Comparison of ENCODE assay signal across 18 cellular contexts in the genomic region with DNA sequence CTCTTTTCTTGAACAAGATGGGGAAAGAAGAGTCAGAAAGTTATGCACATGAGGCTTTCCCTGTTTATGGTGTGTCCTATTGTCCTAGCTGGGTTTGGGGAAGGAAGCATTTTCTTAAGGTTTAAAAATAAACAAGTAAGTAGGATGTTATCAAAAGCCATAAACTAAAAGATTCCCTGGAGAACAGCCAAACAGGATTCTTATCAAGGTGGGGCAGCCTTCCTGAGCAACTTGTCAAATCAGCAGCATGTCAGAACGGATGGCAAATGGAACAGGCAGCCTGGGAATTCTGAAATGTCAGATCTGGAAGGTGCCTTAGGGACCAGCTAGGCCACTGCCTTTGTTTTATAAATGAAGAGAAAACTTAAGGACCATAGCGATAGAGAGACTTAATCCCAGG.
"Had no signal": no experiment of that assay in that cellular context is flagged by ENCODE, and none has a peak within 500 bp of the region (broad histone marks: within the 10 kb centered on the region; RNA-seq: fewer than 3 reads in every experiment).

No MANE protein-coding gene starts in this region.

- ATAC-seq: activated CD8-positive, alpha-beta T cell treated with anti-CD3 and anti-CD28 coated beads, Interleukin-2, amount 10 ng/mL, durations not matched to agents 7 days and 5 days; activated T-cell treated with anti-CD3 and anti-CD28 coated beads, Interleukin-2, amount 50 U/mL, for 4 hours; body of pancreas; naive thymus-derived CD8-positive, alpha-beta T cell; stimulated activated naive CD8-positive, alpha-beta T cell treated with anti-CD3 and anti-CD28 coated beads, Interleukin-15, Interleukin-2, amounts not matched to agents 100 U/mL and 50 U/mL, for 24 hours had no signal

- H3K27ac Mint-ChIP-seq: activated CD4-positive, alpha-beta T cell treated with anti-CD3 and anti-CD28 coated beads, Interleukin-2, amount 10 ng/mL, durations not matched to agents 24 days and 14 days; activated CD8-positive, alpha-beta T cell treated with anti-CD3 and anti-CD28 coated beads, Interleukin-2, amount 10 ng/mL, durations not matched to agents 7 days and 5 days; activated naive CD4-positive, alpha-beta T cell treated with anti-CD3 and anti-CD28 coated beads for 36 hours; endodermal cell; naive thymus-derived CD8-positive, alpha-beta T cell had no signal

- H3K36me3 ChIP-seq: ovary, tibial artery, uterus had no signal

- H3K9me3 Mint-ChIP-seq: activated naive CD4-positive, alpha-beta T cell treated with anti-CD3 and anti-CD28 coated beads for 36 hours; activated T-cell treated with anti-CD3 and anti-CD28 coated beads, Interleukin-2, amount 50 U/mL, for 4 hours had no signal

- H3K27ac ChIP-seq: body of pancreas, ovary, SK-N-MC, tibial artery, uterus had no signal

- H3K36me3 Mint-ChIP-seq: naive thymus-derived CD8-positive, alpha-beta T cell had no signal

- H3K4me1 ChIP-seq: body of pancreas, uterus had no signal

- H3K4me3 Mint-ChIP-seq: activated CD4-positive, alpha-beta T cell treated with anti-CD3 and anti-CD28 coated beads, Interleukin-2, amount 10 ng/mL, durations not matched to agents 24 days and 14 days; activated CD8-positive, alpha-beta T cell treated with anti-CD3 and anti-CD28 coated beads, Interleukin-2, amount 10 ng/mL, durations not matched to agents 7 days and 5 days; activated naive CD4-positive, alpha-beta T cell treated with anti-CD3 and anti-CD28 coated beads for 36 hours; activated T-cell treated with anti-CD3 and anti-CD28 coated beads, Interleukin-2, amount 50 U/mL, for 4 hours; endodermal cell; naive thymus-derived CD8-positive, alpha-beta T cell had no signal

- H3K27me3 ChIP-seq: body of pancreas, ovary, tibial artery, uterus had no signal

- H3K9me3 ChIP-seq: body of pancreas, ovary, tibial artery, uterus had no signal

- DNase-seq: activated CD4-positive, alpha-beta T cell treated with anti-CD3 and anti-CD28 coated beads, Interleukin-2, amount 10 ng/mL, durations not matched to agents 24 days and 14 days; activated CD8-positive, alpha-beta memory T cell treated with anti-CD3 and anti-CD28 coated beads, Interleukin-2, amount 50 U/mL, for 4 hours; activated CD8-positive, alpha-beta T cell treated with anti-CD3 and anti-CD28 coated beads, Interleukin-2, amount 10 ng/mL, durations not matched to agents 7 days and 5 days; activated naive CD4-positive, alpha-beta T cell treated with anti-CD3 and anti-CD28 coated beads for 36 hours; activated T-cell treated with anti-CD3 and anti-CD28 coated beads, Interleukin-2, amount 50 U/mL, for 4 hours; body of pancreas; caudate nucleus; endodermal cell; erythroblast; foreskin melanocyte; mesenchymal stem cell; naive thymus-derived CD8-positive, alpha-beta T cell; ovary; stimulated activated naive CD8-positive, alpha-beta T cell treated with anti-CD3 and anti-CD28 coated beads, Interleukin-15, Interleukin-2, amounts not matched to agents 100 U/mL and 50 U/mL, for 24 hours; substantia nigra; tibial artery; uterus had no signal

- H3K4me3 ChIP-seq: body of pancreas, ovary, SK-N-MC, tibial artery, uterus had no signal
